ENCODE assay signal across 1 cellular context in the genomic region with DNA sequence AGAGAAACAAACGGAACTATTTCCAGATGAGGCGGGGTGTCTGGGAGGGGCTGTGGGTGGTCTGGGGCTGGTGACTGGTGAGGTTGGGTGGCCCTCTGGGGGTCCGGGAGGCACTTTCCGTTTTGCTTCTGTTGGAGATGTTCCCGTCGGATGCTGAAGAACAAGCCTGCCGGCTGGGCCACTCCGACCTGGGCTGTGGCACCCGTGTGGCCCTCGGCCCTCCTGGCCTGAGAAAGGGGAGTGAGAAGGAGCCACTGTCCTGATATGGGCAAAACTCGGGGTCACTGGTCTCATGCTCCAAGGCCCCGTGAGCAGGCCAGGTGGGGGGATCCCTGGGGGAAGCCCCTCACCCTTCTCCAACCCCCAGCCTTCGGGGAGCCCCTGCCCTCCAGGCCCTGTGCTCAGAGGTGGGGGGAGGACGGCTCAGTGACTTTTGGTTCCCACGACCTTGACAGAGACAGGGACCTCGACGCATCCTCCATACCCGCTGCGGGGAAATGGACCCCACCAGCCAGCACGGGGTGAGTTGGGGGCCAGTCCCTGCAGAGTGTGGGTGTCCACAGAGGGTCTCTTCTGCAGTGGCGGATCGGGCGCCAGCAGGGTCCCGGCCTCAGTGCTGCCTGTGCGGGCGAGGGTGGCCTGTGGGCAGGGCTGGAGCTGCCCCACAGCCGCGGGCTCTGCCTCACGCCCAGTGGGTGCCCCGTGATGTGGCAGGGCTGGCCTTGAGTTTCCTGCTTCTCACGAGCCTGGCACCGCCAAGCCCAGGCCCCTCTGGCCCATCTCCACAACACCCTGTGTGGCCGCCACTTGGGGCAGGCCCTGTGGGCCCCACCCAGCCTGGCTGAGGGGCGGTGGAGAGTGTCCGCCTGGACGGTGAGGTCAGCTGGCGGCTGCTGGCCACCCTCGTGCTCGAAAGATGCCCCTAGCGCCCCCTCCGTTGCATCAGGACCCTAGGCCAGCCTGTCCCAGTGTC.
TF ChIP-seq lines count a peak whose summit lies in the region.

No MANE protein-coding gene starts in this region.

TF ChIP-seq in K562, 482 proteins besides CTCF, POLR2A, EP300 and RAD21:
- TF ChIP-seq HNRNPL (IDR thresholded peaks at IDR 0.05; ENCODE audit: low read depth, low read length) (peak; percentile 73), MED1 (CRISPR knock-in tag; IDR thresholded peaks at IDR 0.05; ENCODE audit: borderline replicate concordance) (no peak), NBN (IDR thresholded peaks at IDR 0.05; ENCODE audit: low read depth) (no peak), RBFOX2 (IDR thresholded peaks at IDR 0.05; ENCODE audit: low read depth, low read length) (0 out of 2 replicates have a peak, but pooled peaks have one; percentile 11), ZFPM2 (CRISPR knock-in tag; IDR thresholded peaks at IDR 0.05) (no peak), TCF7 (IDR thresholded peaks at IDR 0.05; ENCODE audit: borderline replicate concordance) (no peak), ZBTB7A (IDR thresholded peaks at IDR 0.05; ENCODE audit: borderline replicate concordance, control insufficient read depth, low read depth, low read length) (0 out of 2 replicates have a peak, but pooled peaks have one; percentile 33), PCBP1 (IDR thresholded peaks at IDR 0.05; ENCODE audit: low read depth, low read length, poor library complexity, severe bottlenecking) (peak; percentile 18), POLR2G (IDR thresholded peaks at IDR 0.05; ENCODE audit: low read depth, low read length) (0 out of 2 replicates have a peak, but pooled peaks have one; percentile 60), ZNF232 (CRISPR knock-in tag; IDR thresholded peaks at IDR 0.05) (no peak), TCFL5 (CRISPR knock-in tag; conservative IDR thresholded peaks at IDR 0.05) (no peak), TCF7L2 (IDR thresholded peaks at IDR 0.05; ENCODE audit: low read depth, low read length) (no peak), CAMTA2 (CRISPR knock-in tag; conservative IDR thresholded peaks at IDR 0.05) (no peak)
- TF ChIP-seq, protein P1, sequence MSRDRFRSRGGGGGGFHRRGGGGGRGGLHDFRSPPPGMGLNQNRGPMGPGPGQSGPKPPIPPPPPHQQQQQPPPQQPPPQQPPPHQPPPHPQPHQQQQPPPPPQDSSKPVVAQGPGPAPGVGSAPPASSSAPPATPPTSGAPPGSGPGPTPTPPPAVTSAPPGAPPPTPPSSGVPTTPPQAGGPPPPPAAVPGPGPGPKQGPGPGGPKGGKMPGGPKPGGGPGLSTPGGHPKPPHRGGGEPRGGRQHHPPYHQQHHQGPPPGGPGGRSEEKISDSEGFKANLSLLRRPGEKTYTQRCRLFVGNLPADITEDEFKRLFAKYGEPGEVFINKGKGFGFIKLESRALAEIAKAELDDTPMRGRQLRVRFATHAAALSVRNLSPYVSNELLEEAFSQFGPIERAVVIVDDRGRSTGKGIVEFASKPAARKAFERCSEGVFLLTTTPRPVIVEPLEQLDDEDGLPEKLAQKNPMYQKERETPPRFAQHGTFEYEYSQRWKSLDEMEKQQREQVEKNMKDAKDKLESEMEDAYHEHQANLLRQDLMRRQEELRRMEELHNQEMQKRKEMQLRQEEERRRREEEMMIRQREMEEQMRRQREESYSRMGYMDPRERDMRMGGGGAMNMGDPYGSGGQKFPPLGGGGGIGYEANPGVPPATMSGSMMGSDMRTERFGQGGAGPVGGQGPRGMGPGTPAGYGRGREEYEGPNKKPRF (IDR thresholded peaks at IDR 0.05; ENCODE audit: low read depth, low read length), result no peak
- TF ChIP-seq, protein P2, sequence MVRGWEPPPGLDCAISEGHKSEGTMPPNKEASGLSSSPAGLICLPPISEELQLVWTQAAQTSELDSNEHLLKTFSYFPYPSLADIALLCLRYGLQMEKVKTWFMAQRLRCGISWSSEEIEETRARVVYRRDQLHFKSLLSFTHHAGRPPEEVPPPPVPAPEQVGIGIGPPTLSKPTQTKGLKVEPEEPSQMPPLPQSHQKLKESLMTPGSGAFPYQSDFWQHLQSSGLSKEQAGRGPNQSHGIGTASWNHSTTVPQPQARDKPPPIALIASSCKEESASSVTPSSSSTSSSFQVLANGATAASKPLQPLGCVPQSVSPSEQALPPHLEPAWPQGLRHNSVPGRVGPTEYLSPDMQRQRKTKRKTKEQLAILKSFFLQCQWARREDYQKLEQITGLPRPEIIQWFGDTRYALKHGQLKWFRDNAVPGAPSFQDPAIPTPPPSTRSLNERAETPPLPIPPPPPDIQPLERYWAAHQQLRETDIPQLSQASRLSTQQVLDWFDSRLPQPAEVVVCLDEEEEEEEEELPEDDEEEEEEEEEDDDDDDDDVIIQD (CRISPR knock-in tag; IDR thresholded peaks at IDR 0.05), result no peak
